ENCODE assay signal across 10 cellular contexts in the genomic region with DNA sequence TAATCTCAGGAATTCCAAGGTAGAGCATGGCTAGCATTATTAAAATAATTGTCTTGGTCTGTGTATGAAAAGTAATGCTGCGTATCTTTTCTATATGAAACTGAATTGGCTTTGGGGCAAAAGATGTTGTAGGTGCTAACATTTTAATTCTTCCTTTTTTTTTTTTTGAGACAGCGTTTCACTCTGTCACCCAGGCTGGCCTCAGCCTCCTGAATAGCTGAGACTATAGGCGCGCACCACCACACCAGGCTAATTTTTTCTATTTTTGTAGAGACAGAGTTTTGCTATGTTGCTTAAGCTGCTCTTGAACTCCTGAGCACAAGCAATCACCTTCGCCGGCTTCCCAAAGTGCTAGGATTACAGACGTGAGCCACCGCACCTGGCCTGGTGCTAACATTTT. TPM values are rescaled to one million over a fixed set of nuclear protein-coding genes. Genes with fewer than 3 reads are reported as not detected.
A peak's percentile ranks its signal among the peaks of the same experiment; 100 is the strongest.
DNase-seq lines count a peak whose midpoint lies in the region; ATAC-seq, FAIRE-seq and TF ChIP-seq lines count a peak whose summit lies in the region.
"Had no signal": no experiment of that assay in that cellular context is flagged by ENCODE, and none has a peak within 500 bp of the region (broad histone marks: within the 10 kb centered on the region; RNA-seq: fewer than 3 reads in every experiment).

No MANE protein-coding gene starts in this region.

- H3K9me3 ChIP-seq in A673 (ENCODE audit: low read depth, low read length, poor library complexity, severe bottlenecking) (no peaks in the 10 kb centered on the region), right lobe of liver (no peaks in the 10 kb centered on the region)

- H3K4me3 ChIP-seq in A673 (ENCODE audit: low read depth, low read length, poor library complexity, severe bottlenecking), result peak overlapping the region; percentile 12
- no peak overlapping the region for H3K4me3 ChIP-seq in right lobe of liver

- TF ChIP-seq CTCF in A673 (conservative IDR thresholded peaks at IDR 0.05; ENCODE audit: low read depth, low read length), result no peak
- TF ChIP-seq CTCF in glutamatergic neuron (IDR thresholded peaks at IDR 0.05; ENCODE audit: partially characterized antibody, unreplicated experiment), result no peak
- TF ChIP-seq CTCF in right lobe of liver (IDR thresholded peaks at IDR 0.05), result no peak

- H3K27me3 Mint-ChIP-seq in glutamatergic neuron (ENCODE audit: unreplicated experiment), result peaks cover 1% of the 10 kb centered on the region

- peaks cover 5% of the 10 kb centered on the region for H3K9me3 Mint-ChIP-seq in glutamatergic neuron (ENCODE audit: unreplicated experiment)

- POLR2A ChIA-PET in A673 (lab: Charles Lee; ENCODE audit: low non-redundant PET), result no interaction called here

- H3K36me3 ChIP-seq in A673 (ENCODE audit: insufficient read depth, low read length, poor library complexity, severe bottlenecking) (no peaks in the 10 kb centered on the region), right lobe of liver (peaks cover 0 to 3% (median 0%) of the 10 kb centered on the region in 4 donors)

- no peaks in the 10 kb centered on the region for H3K27me3 ChIP-seq in A673 (replicated peaks; ENCODE audit: insufficient read depth, low read depth, low read length, poor library complexity)
- no peaks in the 10 kb centered on the region for H3K27me3 ChIP-seq in right lobe of liver

- H3K36me3 Mint-ChIP-seq in glutamatergic neuron (ENCODE audit: unreplicated experiment), result no peaks in the 10 kb centered on the region

- H3K27ac ChIP-seq in A673 (ENCODE audit: low read depth, low read length, poor library complexity, severe bottlenecking) (peak overlapping the region; percentile 64), right lobe of liver (peak overlapping the region in 1 of 3 donors; percentile 11)

- intact Hi-C loops in A673 (cut with micrococcal nuclease; ENCODE audit: unreplicated experiment), result no loop called here
- intact Hi-C loops in right lobe of liver (cut with DNase I), result no loop called here

- CTCF ChIA-PET in A673 (lab: Charles Lee), result interaction anchor here (0.7 kb wide), 1 partner anchor 250 kb away, joined by 3 read pairs; no protein-coding TSS in a partner anchor

- ATAC-seq in GM18498 (IDR thresholded peaks at IDR 0.05; ENCODE audit: unreplicated experiment), result peak; percentile 19
- peak; percentile 18; the same call in 2 of the 3 replicates for ATAC-seq in SK-N-SH treated with all-trans-retinoic acid at 6 μM for 48 hours
- no peak for ATAC-seq in GM19397 (IDR thresholded peaks at IDR 0.05; ENCODE audit: unreplicated experiment)
- ATAC-seq in GM21619 (IDR thresholded peaks at IDR 0.05; ENCODE audit: unreplicated experiment), result no peak
- ATAC-seq in right lobe of liver, result no peak

- no peak overlapping the region for H3K4me3 Mint-ChIP-seq in glutamatergic neuron (ENCODE audit: unreplicated experiment)

- no peak for FAIRE-seq in HTR-8/SVneo (lab: Jason Lieb, UNC)

- no peak for TF ChIP-seq POLR2A in right lobe of liver (IDR thresholded peaks at IDR 0.05)

- peaks cover 21% of the 10 kb centered on the region for H3K4me1 Mint-ChIP-seq in glutamatergic neuron (ENCODE audit: low read depth, unreplicated experiment)

- WGBS in right lobe of liver (ENCODE audit: insufficient coverage, low coverage, low lambda C conversion rate, missing lambda C conversion rate), result 92% methylated on average over 8 of the region's 8 CpGs

- DNase-seq in A673 (ENCODE audit: low spot score) (no peak), glutamatergic neuron (no peak), HTR-8/SVneo (ENCODE audit: insufficient read length, low spot score) (no peak), right lobe of liver (no peak)
- DNase-seq: cerebellar nuclear complex, mammary epithelial cell had no signal

- H3K4me1 ChIP-seq in A673 (ENCODE audit: insufficient read depth, low read length, poor library complexity, severe bottlenecking) (peaks cover 20% of the 10 kb centered on the region), right lobe of liver (peaks cover 0 to 31% (median 12%) of the 10 kb centered on the region in 4 donors)

- H3K27ac Mint-ChIP-seq in glutamatergic neuron (ENCODE audit: unreplicated experiment), result peak overlapping the region; percentile 43

- BruUV-seq in A673 (replicated peaks; lab: Mats Ljungman, UMichigan), result no TSS peak

TF ChIP-seq in SK-N-SH treated with all-trans-retinoic acid at 6 μM for 48 hours, 23 proteins besides CTCF, POLR2A, EP300 and RAD21:
- TF ChIP-seq CSDC2 (CRISPR knock-in tag; IDR thresholded peaks at IDR 0.05) (no peak), RARB (CRISPR knock-in tag; IDR thresholded peaks at IDR 0.05) (no peak), ZC3H10 (CRISPR knock-in tag; IDR thresholded peaks at IDR 0.05) (no peak)

RNA-seq across cellular contexts. Expression of gene FOXN2, which starts 42.9 kb away (rescaled TPM):
- total RNA-seq in A673 (2021) (18.9 and 21.9 TPM in 2 replicates), glutamatergic neuron (ENCODE audit: unreplicated experiment) (60.3 TPM), right lobe of liver (10 to 100 TPM; 13.4 to 25.8 (median 19.0) TPM)

Comparison
In these comparisons a context has a peak if more than half of its experiments do, and no peak if none do; other contexts are left out.
1. ATAC-seq: peak in GM18498 (single experiment) and SK-N-SH treated with all-trans-retinoic acid at 6 μM for 48 hours (single experiment); none in GM19397 (single experiment), GM21619 (single experiment) and right lobe of liver (0 of 4).